23 cellular contexts compared by ENCODE assay signal in the genomic region with DNA sequence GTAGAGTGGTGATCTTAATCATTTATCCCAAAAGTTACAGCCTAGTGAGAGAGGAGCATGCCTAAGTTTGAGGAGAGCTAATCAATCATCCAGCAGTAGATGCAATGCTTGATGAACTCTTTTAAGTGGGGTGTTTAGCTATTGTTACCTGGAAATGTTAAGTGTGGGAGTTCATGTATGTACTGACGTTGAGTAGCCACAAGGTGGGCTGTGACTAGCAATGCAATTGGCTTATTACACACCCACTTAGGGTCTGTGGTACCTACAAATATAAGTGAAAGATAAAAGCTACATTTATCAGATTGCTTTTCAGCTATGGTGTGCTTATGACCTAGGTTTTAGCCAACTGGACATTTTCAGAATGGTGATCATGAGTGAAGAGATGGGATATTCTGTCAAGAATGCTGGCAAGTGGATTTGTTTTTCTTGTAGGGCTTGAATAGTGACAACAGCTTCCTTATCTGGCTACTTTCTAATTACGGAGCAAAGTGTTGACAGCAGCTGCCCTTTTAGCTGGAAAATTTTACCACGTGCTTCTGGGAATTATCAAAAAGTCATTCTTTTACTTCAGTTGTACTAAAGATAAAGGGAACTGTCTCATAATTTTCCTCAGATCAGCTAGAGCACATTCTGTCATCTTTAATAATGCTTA.
A peak's percentile ranks its signal among the peaks of the same experiment; 100 is the strongest.
DNase-seq lines count a peak whose midpoint lies in the region; ATAC-seq and TF ChIP-seq lines count a peak whose summit lies in the region.
"Had no signal": no experiment of that assay in that cellular context is flagged by ENCODE, and none has a peak within 500 bp of the region (broad histone marks: within the 10 kb centered on the region; RNA-seq: fewer than 3 reads in every experiment).

No MANE protein-coding gene starts in this region.

- H4K8ac ChIP-seq in H9 (replicated peaks; ENCODE audit: insufficient read length, low read depth, low read length) = no peak overlapping the region

- H2BK20ac ChIP-seq in H9 (ENCODE audit: low read depth, low read length, poor library complexity, severe bottlenecking) = no peak overlapping the region

- H3K27me3 ChIP-seq in H9 (ENCODE audit: insufficient read depth, low read length) = no peaks in the 10 kb centered on the region
- no peaks in the 10 kb centered on the region for H3K27me3 ChIP-seq in right cardiac atrium (ENCODE audit: control insufficient read depth, insufficient read depth)
- H3K27me3 ChIP-seq: adrenal gland, gastrocnemius medialis, SJSA1, tibial nerve had no signal

- no peaks in the 10 kb centered on the region for H3K79me1 ChIP-seq in H9 (ENCODE audit: insufficient read depth, low read depth, low read length, poor library complexity, severe bottlenecking)

- H3T11ph ChIP-seq in H9 (ENCODE audit: low read length) = no peak overlapping the region

- H3K9ac ChIP-seq in H9 (ENCODE audit: extremely low read depth, insufficient read length, low read length) = no peak overlapping the region

- H3K4me3 ChIP-seq in right cardiac atrium (ENCODE audit: low read length) (no peak overlapping the region), mucosa of descending colon (no peak overlapping the region), coronary artery (no peak overlapping the region)
- H3K4me3 ChIP-seq: adrenal gland, gastrocnemius medialis, SJSA1, tibial nerve had no signal

- no peak overlapping the region for H3K14ac ChIP-seq in H9 (ENCODE audit: insufficient read depth, low read length)

- H2BK5ac ChIP-seq in H9 (ENCODE audit: insufficient read length, low read length) = no peak overlapping the region

- no peaks in the 10 kb centered on the region for H3K79me2 ChIP-seq in H9 (ENCODE audit: insufficient read depth, low read length)

- no peak overlapping the region for H2BK15ac ChIP-seq in H9 (ENCODE audit: low read depth, low read length)

- intact Hi-C loops in right cardiac atrium (cut with DNase I) (no loop called here), mucosa of descending colon (cut with DNase I, micrococcal nuclease) (no loop called here)

- H3K36me3 Mint-ChIP-seq in H9 (ENCODE audit: insufficient read depth in 1 of 3, low read depth in 3 of 3) = peaks cover 0 to 1% (median 0%) of the 10 kb centered on the region in 3 experiments; a peak in 1 of 7 replicates
- H3K36me3 Mint-ChIP-seq in chondrocyte (ENCODE audit: low read depth) = no peaks in the 10 kb centered on the region
- H3K36me3 Mint-ChIP-seq: activated CD4-positive, alpha-beta memory T cell treated with anti-CD3 and anti-CD28 coated beads for 36 hours; CD8-positive, alpha-beta T cell; mesothelial cell of epicardium had no signal

- H4K91ac ChIP-seq in H9 (ENCODE audit: insufficient read length, low read depth, low read length) = no peak overlapping the region

- H3K4me3 Mint-ChIP-seq in H9 = no peak overlapping the region
- H3K4me3 Mint-ChIP-seq in chondrocyte (ENCODE audit: unreplicated experiment) = no peak overlapping the region
- H3K4me3 Mint-ChIP-seq: activated CD4-positive, alpha-beta memory T cell treated with anti-CD3 and anti-CD28 coated beads for 36 hours; CD8-positive, alpha-beta T cell; mesothelial cell of epicardium; nephron progenitor cell had no signal

- H2BK120ac ChIP-seq in H9 (ENCODE audit: low read depth, low read length, poor library complexity, severe bottlenecking) = no peak overlapping the region

- H3K56ac ChIP-seq in H9 (ENCODE audit: insufficient read length, low read depth, low read length) = no peak overlapping the region

- no peak overlapping the region for H4K5ac ChIP-seq in H9 (ENCODE audit: insufficient read length, low read depth, low read length)

- H2AFZ ChIP-seq in H9 (ENCODE audit: low read length) = no peak overlapping the region

- H3K23me2 ChIP-seq in H9 (ENCODE audit: insufficient read length, low read depth, low read length, poor library complexity, severe bottlenecking) = no peaks in the 10 kb centered on the region

- TF ChIP-seq CTCF in C4-2B (conservative IDR thresholded peaks at IDR 0.05) (peak; percentile 10; the same call in 1 of the 2 replicates), H9 (conservative IDR thresholded peaks at IDR 0.05) (peak; percentile 58), chondrocyte (IDR thresholded peaks at IDR 0.05) (peak; percentile 29), mucosa of descending colon (IDR thresholded peaks at IDR 0.05) (no peak), coronary artery (IDR thresholded peaks at IDR 0.05) (no peak)

- H3K4ac ChIP-seq in H9 (ENCODE audit: low read depth, low read length) = no peak overlapping the region

- H2BK12ac ChIP-seq in H9 (ENCODE audit: insufficient read length, low read depth, low read length) = no peak overlapping the region

- no peaks in the 10 kb centered on the region for H3K36me3 ChIP-seq in mucosa of descending colon (ENCODE audit: low read depth)
- H3K36me3 ChIP-seq: adrenal gland, gastrocnemius medialis, SJSA1, tibial nerve had no signal

- no peaks in the 10 kb centered on the region for H3K27me3 Mint-ChIP-seq in H9 (ENCODE audit: low read depth)
- no peaks in the 10 kb centered on the region for H3K27me3 Mint-ChIP-seq in chondrocyte (ENCODE audit: low read depth)
- H3K27me3 Mint-ChIP-seq: activated CD4-positive, alpha-beta memory T cell treated with anti-CD3 and anti-CD28 coated beads for 36 hours had no signal

- H3K4me1 Mint-ChIP-seq in H9 (no peaks in the 10 kb centered on the region), chondrocyte (ENCODE audit: low read depth) (peaks cover 18% of the 10 kb centered on the region)
- H3K4me1 Mint-ChIP-seq: mesothelial cell of epicardium, nephron progenitor cell had no signal

- H4K20me1 ChIP-seq in H9 (ENCODE audit: control insufficient read depth, insufficient read depth, insufficient read length) = no peaks in the 10 kb centered on the region

- H2AK5ac ChIP-seq in H9 (ENCODE audit: insufficient read length, low read length) = no peak overlapping the region

- no CpG with 5 or more reads among the region's 3 CpGs for WGBS in H9 (ENCODE audit: extremely low coverage, insufficient read length, low lambda C conversion rate)
- 14% methylated on average over 3 of the region's 3 CpGs for WGBS in right cardiac atrium

- no peak overlapping the region for H3K23ac ChIP-seq in H9 (ENCODE audit: insufficient read length, low read depth, low read length)

- H3K18ac ChIP-seq in H9 (ENCODE audit: insufficient read length, low read depth, low read length) = no peak overlapping the region

- H3K4me1 ChIP-seq in H9 (ENCODE audit: insufficient read depth, low read length) (no peaks in the 10 kb centered on the region), right cardiac atrium (ENCODE audit: control insufficient read depth, insufficient read depth, low read length) (no peaks in the 10 kb centered on the region), mucosa of descending colon (ENCODE audit: low read depth) (no peaks in the 10 kb centered on the region)
- H3K4me1 ChIP-seq: adrenal gland, gastrocnemius medialis, SJSA1, tibial nerve had no signal

- H3K9me3 ChIP-seq in H9 (ENCODE audit: control insufficient read depth, low read depth, low read length) (no peaks in the 10 kb centered on the region), right cardiac atrium (ENCODE audit: control insufficient read depth, low read length) (no peaks in the 10 kb centered on the region), mucosa of descending colon (no peaks in the 10 kb centered on the region)
- H3K9me3 ChIP-seq: adrenal gland, gastrocnemius medialis, SJSA1 had no signal

- H3K27ac ChIP-seq in C4-2B (no peak overlapping the region), H9 (ENCODE audit: insufficient read length, low read depth, low read length) (no peak overlapping the region), right cardiac atrium (ENCODE audit: low read length) (no peak overlapping the region), coronary artery (no peak overlapping the region)
- H3K27ac ChIP-seq: adrenal gland, gastrocnemius medialis, SJSA1, tibial nerve had no signal

- H3K27ac Mint-ChIP-seq in H9 (no peak overlapping the region), chondrocyte (ENCODE audit: unreplicated experiment) (no peak overlapping the region)
- H3K27ac Mint-ChIP-seq: activated CD4-positive, alpha-beta memory T cell treated with anti-CD3 and anti-CD28 coated beads for 36 hours; CD8-positive, alpha-beta T cell; mesothelial cell of epicardium; nephron progenitor cell had no signal

- DNase-seq in H9 (no peak), chondrocyte (ENCODE audit: low spot score) (no peak), right cardiac atrium (no peak), mucosa of descending colon (no peak), DMS79 treated with DMSO at 0.1 percent for 48 hours (lab: John Stamatoyannopoulos, UW) (no peak), coronary artery (ENCODE audit: low spot score) (no peak)
- DNase-seq: activated CD4-positive, alpha-beta memory T cell treated with anti-CD3 and anti-CD28 coated beads for 36 hours; activated CD4-positive, CD25-positive, alpha-beta regulatory T cell; activated gamma-delta T cell; adrenal gland; CD8-positive, alpha-beta T cell; gastrocnemius medialis; HCEC 1CT; left colon; NCI-H1105 treated with DMSO at 0.1 percent for 48 hours; nephron progenitor cell; small intestine; stimulated activated naive CD8-positive, alpha-beta T cell treated with anti-CD3 and anti-CD28 coated beads, Interleukin-15, Interleukin-2, amounts not matched to agents 100 U/mL and 50 U/mL, for 24 hours had no signal

- H3K4me2 ChIP-seq in H9 (ENCODE audit: insufficient read depth, insufficient read length, low read length) = no peak overlapping the region

- H3K9me3 Mint-ChIP-seq in H9 (no peaks in the 10 kb centered on the region), chondrocyte (ENCODE audit: low read depth) (peaks cover 23% of the 10 kb centered on the region)
- H3K9me3 Mint-ChIP-seq: nephron progenitor cell had no signal

- ATAC-seq in right cardiac atrium (peak; percentile 86 to 88), HG02852 (IDR thresholded peaks at IDR 0.05; ENCODE audit: unreplicated experiment) (no peak), mucosa of descending colon (no peak)
- ATAC-seq: CD8-positive, alpha-beta T cell; gastrocnemius medialis; left colon; stimulated activated naive CD8-positive, alpha-beta T cell treated with anti-CD3 and anti-CD28 coated beads, Interleukin-15, Interleukin-2, amounts not matched to agents 100 U/mL and 50 U/mL, for 24 hours had no signal

Comparison
In these comparisons a context has a peak if more than half of its experiments do, and no peak if none do; other contexts are left out.
1. CTCF ChIP-seq: peak in C4-2B (single experiment), H9 (single experiment) and chondrocyte (single experiment); none in mucosa of descending colon (single experiment) and coronary artery (single experiment).
2. ATAC-seq: peak in right cardiac atrium (2 of 2); none in HG02852 (single experiment) and mucosa of descending colon (single experiment).